In the genomic region with DNA sequence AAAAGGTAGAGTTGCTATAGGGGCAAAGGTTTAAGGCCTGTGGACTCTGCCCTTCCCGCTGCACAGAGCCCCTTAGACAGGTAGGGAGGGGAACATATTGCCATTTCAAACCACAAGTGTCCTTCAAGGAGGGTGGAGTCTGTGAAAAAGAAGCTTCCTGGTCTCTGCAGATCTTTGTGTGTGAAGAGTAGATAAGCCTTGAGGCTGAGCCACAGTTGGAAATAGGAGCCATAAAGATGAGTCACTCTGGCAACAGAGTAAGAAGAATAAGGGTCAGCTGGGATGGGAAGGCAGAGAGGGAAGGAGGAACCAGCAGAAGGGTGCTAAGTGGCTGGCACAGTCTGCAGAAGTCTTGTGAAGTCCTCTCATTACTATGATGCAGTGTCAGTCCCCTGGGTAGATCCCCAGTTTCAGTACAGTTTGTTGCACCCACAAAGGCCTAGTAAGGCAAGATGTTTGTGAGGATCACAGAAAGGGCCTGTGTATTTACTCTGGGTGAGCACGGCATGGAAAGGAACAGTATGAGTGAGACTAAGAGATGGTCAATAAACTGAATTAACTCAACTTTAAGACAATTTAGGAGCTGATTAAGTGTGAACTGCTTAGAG, we compare ENCODE assay signal across 9 cellular contexts. TPM values are rescaled to one million over a fixed set of nuclear protein-coding genes. Genes with fewer than 3 reads are reported as not detected.
DNase-seq lines count a peak whose midpoint lies in the region; ATAC-seq, FAIRE-seq and TF ChIP-seq lines count a peak whose summit lies in the region.
"Had no signal": no experiment of that assay in that cellular context is flagged by ENCODE, and none has a peak within 500 bp of the region (broad histone marks: within the 10 kb centered on the region; RNA-seq: fewer than 3 reads in every experiment).

No MANE protein-coding gene starts in this region.

- H3K27me3 ChIP-seq in bronchial epithelial cell (ENCODE audit: control insufficient read depth, insufficient read depth, low read length) (no peaks in the 10 kb centered on the region), mucosa of rectum (ENCODE audit: control insufficient read depth in 2 of 2, insufficient read depth in 2 of 2, low read length in 2 of 2) (no peaks in the 10 kb centered on the region)
- H3K27me3 ChIP-seq: adrenal gland had no signal

- ATAC-seq in HG02571 (IDR thresholded peaks at IDR 0.05; ENCODE audit: unreplicated experiment): no peak

- no peaks in the 10 kb centered on the region for H3K9me3 ChIP-seq in mucosa of rectum (ENCODE audit: control insufficient read depth in 2 of 2, low read length in 2 of 2)
- H3K9me3 ChIP-seq: adrenal gland had no signal

- H3K36me3 ChIP-seq in bronchial epithelial cell (ENCODE audit: control insufficient read depth, insufficient read depth, low read length): no peaks in the 10 kb centered on the region
- H3K36me3 ChIP-seq in mucosa of rectum (ENCODE audit: control insufficient read depth in 2 of 2, insufficient read depth in 2 of 2, low read length in 2 of 2): no peaks in the 10 kb centered on the region
- H3K36me3 ChIP-seq: adrenal gland had no signal

- DNase-seq in EH (ENCODE audit: low read depth): peak; percentile 88
- DNase-seq in NCI-H2196 treated with DMSO at 0.1 percent for 48 hours (lab: John Stamatoyannopoulos, UW; ENCODE audit: unreplicated experiment): peak; percentile 28
- peak; percentile 80 for DNase-seq in bronchial epithelial cell (ENCODE audit: low read depth)
- no peak for DNase-seq in activated CD4-positive, alpha-beta T cell treated with anti-CD3 and anti-CD28 coated beads for 48 hours
- DNase-seq in NCI-H1930 (lab: John Stamatoyannopoulos, UW): no peak
- DNase-seq in NCI-H1436 treated with DMSO at 0.1 percent for 48 hours (lab: John Stamatoyannopoulos, UW): no peak

- peak overlapping the region in 1 of 2 donors; percentile 56 for H3K9ac ChIP-seq in mucosa of rectum (ENCODE audit: low read depth in 1 of 2, low read length in 2 of 2)

- peak overlapping the region; percentile 86 to 90 for H3K27ac ChIP-seq in mucosa of rectum (ENCODE audit: low read depth in 2 of 2, low read length in 2 of 2)
- H3K27ac ChIP-seq: adrenal gland had no signal

- TF ChIP-seq CTCF in bronchial epithelial cell (IDR thresholded peaks at IDR 0.05; ENCODE audit: insufficient read depth, low read length, severe bottlenecking): no peak

- H3K4me3 ChIP-seq in bronchial epithelial cell (ENCODE audit: low read depth, low read length) (no peak overlapping the region), mucosa of rectum (ENCODE audit: low read length in 2 of 2) (peak overlapping the region; percentile 21 to 33)
- H3K4me3 ChIP-seq: adrenal gland had no signal

- H3K4me1 ChIP-seq in mucosa of rectum (ENCODE audit: control insufficient read depth in 2 of 2, insufficient read depth in 2 of 2, low read length in 2 of 2): peaks cover 27 to 28% of the 10 kb centered on the region in 2 donors

- FAIRE-seq in bronchial epithelial cell (lab: Jason Lieb, UNC): peak; percentile 81

RNA-seq across cellular contexts. Expression of a gene that starts 18.1 kb away (rescaled TPM):
- total RNA-seq in bronchial epithelial cell: not detected in 2 replicates
- total RNA-seq: adrenal gland had no signal

RNA-seq across cellular contexts. Expression of a gene that starts 19.6 kb away (rescaled TPM):
- total RNA-seq in bronchial epithelial cell: 12.4 and 14.8 TPM in 2 replicates

Comparison
In these comparisons a context has a peak if more than half of its experiments do, and no peak if none do; other contexts are left out.
1. DNase-seq: peak in EH (single experiment), NCI-H2196 treated with DMSO at 0.1 percent for 48 hours (single experiment) and bronchial epithelial cell (single experiment); none in activated CD4-positive, alpha-beta T cell treated with anti-CD3 and anti-CD28 coated beads for 48 hours (single experiment), NCI-H1930 (0 of 2) and NCI-H1436 treated with DMSO at 0.1 percent for 48 hours (single experiment).